In genomic region chr21:43866659-43867331, GRCh38 we compare ENCODE assay signal across 8 cellular contexts. TPM values are rescaled to one million over a fixed set of nuclear protein-coding genes. Genes with fewer than 3 reads are reported as not detected.
A peak's percentile ranks its signal among the peaks of the same experiment; 100 is the strongest.
DNase-seq lines count a peak whose midpoint lies in the region; ATAC-seq, FAIRE-seq and TF ChIP-seq lines count a peak whose summit lies in the region.

No MANE protein-coding gene starts in this region.

- peaks cover 6% of the 10 kb centered on the region for H3K36me3 Mint-ChIP-seq in activated naive CD8-positive, alpha-beta T cell
- peaks cover 0 to 4% (median 3%) of the 10 kb centered on the region in 3 donors for H3K36me3 Mint-ChIP-seq in immature natural killer cell

- no peaks in the 10 kb centered on the region for H3K9me3 Mint-ChIP-seq in activated naive CD8-positive, alpha-beta T cell (ENCODE audit: low read depth)
- H3K9me3 Mint-ChIP-seq in immature natural killer cell, result no peaks in the 10 kb centered on the region

- DNase-seq in GM12891 (ENCODE audit: insufficient read length, low spot score) (peak; percentile 59), NB4 (ENCODE audit: low read depth) (no peak), immature natural killer cell (no peak)
- DNase-seq in stimulated activated CD4-positive, alpha-beta T cell treated with anti-CD3 and anti-CD28 coated beads, Interleukin-2, amount 100 ng/mL, for 48 hours, result peak; percentile 41 to 42

- peaks cover 46% of the 10 kb centered on the region for H3K4me1 Mint-ChIP-seq in activated naive CD8-positive, alpha-beta T cell (ENCODE audit: low read depth)
- peaks cover 32 to 52% of the 10 kb centered on the region in 2 donors for H3K4me1 Mint-ChIP-seq in immature natural killer cell

- TF ChIP-seq CTCF in NB4 (IDR thresholded peaks at IDR 0.05; ENCODE audit: low read depth, low read length), result no peak

- H3K27me3 Mint-ChIP-seq in activated naive CD8-positive, alpha-beta T cell, result no peaks in the 10 kb centered on the region
- H3K27me3 Mint-ChIP-seq in immature natural killer cell (ENCODE audit: low read depth in 3 of 3), result peaks cover 0 to 9% (median 3%) of the 10 kb centered on the region in 3 donors

- H3K4me3 ChIP-seq in NB4 (ENCODE audit: low read depth, low read length), result peak overlapping the region; percentile 66

- ATAC-seq in GM18517 (IDR thresholded peaks at IDR 0.05; ENCODE audit: unreplicated experiment), result no peak
- ATAC-seq in GM18858 (IDR thresholded peaks at IDR 0.05; ENCODE audit: unreplicated experiment), result no peak
- no peak for ATAC-seq in GM21619 (IDR thresholded peaks at IDR 0.05; ENCODE audit: unreplicated experiment)

- peak; percentile 60 for FAIRE-seq in GM12891 (lab: Jason Lieb, UNC)

- H3K27ac Mint-ChIP-seq in activated naive CD8-positive, alpha-beta T cell, result peak overlapping the region; percentile 85
- H3K27ac Mint-ChIP-seq in immature natural killer cell, result peak overlapping the region; percentile 42 to 76 (median 67)

- TF ChIP-seq POLR2A in GM12891 (IDR thresholded peaks at IDR 0.05; ENCODE audit: low read depth, low read length) (peak; percentile 54), NB4 (IDR thresholded peaks at IDR 0.05; ENCODE audit: extremely low read depth, insufficient read length) (no peak)

- H3K4me3 Mint-ChIP-seq in activated naive CD8-positive, alpha-beta T cell, result peak overlapping the region; percentile 83
- peak overlapping the region; percentile 67 to 85 (median 80) for H3K4me3 Mint-ChIP-seq in immature natural killer cell

TF ChIP-seq in GM12891, 5 proteins besides CTCF, POLR2A, EP300 and RAD21:
- TF ChIP-seq POU2F2 (IDR thresholded peaks at IDR 0.05; ENCODE audit: low read depth, low read length), result 0 out of 2 replicates have a peak, but pooled peaks have one; percentile 45
- peak; percentile 65 for TF ChIP-seq POLR2AphosphoS5 (IDR thresholded peaks at IDR 0.05; ENCODE audit: low read depth, low read length)
- TF ChIP-seq SPI1 (IDR thresholded peaks at IDR 0.05; ENCODE audit: low read depth, low read length), result no peak
- TF ChIP-seq TAF1 (IDR thresholded peaks at IDR 0.05; ENCODE audit: low read depth, low read length), result peak; percentile 60; the same call in 1 of the 2 replicates
- no peak for TF ChIP-seq PAX5 (IDR thresholded peaks at IDR 0.05; ENCODE audit: insufficient read depth, low read length, severe bottlenecking)

RNA-seq across cellular contexts. Expression of gene AGPAT3, which starts 1.8 kb away (rescaled TPM):
- polyA plus RNA-seq in GM12891 (2012; ENCODE audit: low read depth, missing spikeins), result 36.9 TPM
- polyA plus RNA-seq in immature natural killer cell, result 10 to 100 TPM in 1 of 3 donors, 1 to 10 TPM in 2; 5.6 to 11.8 (median 9.5) TPM

Comparison
In these comparisons a context has a peak if more than half of its experiments do, and no peak if none do; other contexts are left out.
1. DNase-seq: peak in GM12891 (single experiment) and stimulated activated CD4-positive, alpha-beta T cell treated with anti-CD3 and anti-CD28 coated beads, Interleukin-2, amount 100 ng/mL, for 48 hours (2 of 2); none in NB4 (single experiment) and immature natural killer cell (0 of 3).